Comparison of ENCODE assay signal across 8 cellular contexts in genomic region chr19:57499680-57500395, GRCh38. TPM values are rescaled to one million over a fixed set of nuclear protein-coding genes. Genes with fewer than 3 reads are reported as not detected.
DNase-seq lines count a peak whose midpoint lies in the region; ATAC-seq and TF ChIP-seq lines count a peak whose summit lies in the region.
"Not testable (repeated sequence)": the region's sequence is repeated elsewhere in the genome, so short reads cannot be mapped to it uniquely, and the experiment has no call there.

ZNF773 (plus strand) TSS chr19:57499938; CDS start chr19:57500081, 143 bp downstream.

- peaks cover 9 to 17% of the 10 kb centered on the region in 2 donors for H3K36me3 ChIP-seq in ascending aorta
- not testable (repeated sequence) for H3K36me3 ChIP-seq in rectal smooth muscle tissue (ENCODE audit: control insufficient read depth, insufficient read depth, low read length); uterus

- DNase-seq in NCI-H1694 treated with DMSO at 0.1 percent for 48 hours (lab: John Stamatoyannopoulos, UW) = peak; percentile 14
- peak; percentile 86 to 99 (median 94) for DNase-seq in T-helper 2 cell
- peak; percentile 60 to 95 for DNase-seq in ascending aorta (ENCODE audit: low spot score in 2 of 2)
- DNase-seq in hepatic stellate cell (ENCODE audit: low spot score) = peak; percentile 92
- peak; percentile 89 to 92 for DNase-seq in uterus

- not testable (repeated sequence) for TF ChIP-seq CTCF in ascending aorta (IDR thresholded peaks at IDR 0.05); uterus (IDR thresholded peaks at IDR 0.05)

- H3K4me1 ChIP-seq in ascending aorta; rectal smooth muscle tissue (ENCODE audit: control insufficient read depth, insufficient read depth, low read length); uterus: not testable (repeated sequence)

- peak within 1 kb of the TSS; percentile 70 to 76 for H3K27ac ChIP-seq in ascending aorta
- H3K27ac ChIP-seq in rectal smooth muscle tissue (ENCODE audit: low read depth, low read length) = peak within 1 kb of the TSS; percentile 81
- peak within 1 kb of the TSS; percentile 63 to 76 for H3K27ac ChIP-seq in uterus

- peak in 1 of 2 donors; percentile 53 for TF ChIP-seq POLR2A in uterus (IDR thresholded peaks at IDR 0.05)

- intact Hi-C loops in ascending aorta (cut with DNase I); uterus (cut with DNase I; ENCODE audit: low total_unique reads): not testable (repeated sequence)

- H3K27me3 ChIP-seq in ascending aorta; rectal smooth muscle tissue (ENCODE audit: control insufficient read depth, insufficient read depth, low read length); uterus: not testable (repeated sequence)

- H3K9me3 ChIP-seq in ascending aorta = peaks cover 15 to 56% of the 10 kb centered on the region in 2 donors
- H3K9me3 ChIP-seq in uterus = peaks cover 0 to 11% of the 10 kb centered on the region in 2 donors

- ATAC-seq in GM18498 (IDR thresholded peaks at IDR 0.05; ENCODE audit: unreplicated experiment) (peak; percentile 96), HG02885 (IDR thresholded peaks at IDR 0.05; ENCODE audit: poor library complexity, unreplicated experiment) (peak; percentile 99)

- H3K4me3 ChIP-seq in ascending aorta = peak within 1 kb of the TSS; percentile 74 to 78
- H3K4me3 ChIP-seq in rectal smooth muscle tissue (ENCODE audit: low read length) = peak within 1 kb of the TSS; percentile 76
- peak within 1 kb of the TSS; percentile 81 to 97 for H3K4me3 ChIP-seq in uterus

- peak within 1 kb of the TSS; percentile 77 for H3K9ac ChIP-seq in rectal smooth muscle tissue (ENCODE audit: low read length)

RNA-seq across cellular contexts. Expression of gene ZNF773, which starts in this region (rescaled TPM):
- total RNA-seq in ascending aorta = not detected
- 10 to 100 TPM in 3 of 4 donors, 1 to 10 TPM in 1; 2.9 to 34.3 (median 17.0) TPM for total RNA-seq in uterus

Comparison
In these comparisons a context has a peak if more than half of its experiments do, and no peak if none do; other contexts are left out.
1. Peak in every context shown above with its lines: DNase-seq, ATAC-seq, H3K4me3 ChIP-seq and H3K27ac ChIP-seq.
2. Peak in DNase-seq, H3K4me3 ChIP-seq and H3K27ac ChIP-seq in ascending aorta; RNA of the gene not detected or under 1 TPM.
3. DNase-seq: peak in every context shown above with its lines; median percentile 94 in T-helper 2 cell; 92 in hepatic stellate cell; 90 in uterus; 78 in ascending aorta; 14 in NCI-H1694 treated with DMSO at 0.1 percent for 48 hours.